9 cellular contexts compared by ENCODE assay signal in the genomic region with DNA sequence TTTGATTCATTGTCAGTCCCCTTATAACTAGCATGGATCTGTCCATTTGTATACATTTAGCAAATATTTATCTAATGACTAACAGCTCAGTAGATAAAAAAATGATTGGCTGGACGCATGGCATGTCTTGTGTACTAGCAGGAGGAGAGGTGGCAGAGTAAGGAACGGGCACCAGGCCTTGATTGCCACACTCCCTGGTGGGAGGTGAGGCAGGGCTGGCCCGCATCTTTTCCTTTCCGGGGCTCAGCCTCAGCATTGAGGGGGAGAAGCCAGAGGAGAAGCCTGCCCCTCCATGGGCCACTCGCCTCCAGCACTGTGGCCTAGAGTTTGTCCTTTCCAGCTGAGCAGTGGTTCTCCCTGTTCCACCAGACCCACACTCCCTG.
A peak's percentile ranks its signal among the peaks of the same experiment; 100 is the strongest.
DNase-seq lines count a peak whose midpoint lies in the region; ATAC-seq, FAIRE-seq and TF ChIP-seq lines count a peak whose summit lies in the region.
"Had no signal": no experiment of that assay in that cellular context is flagged by ENCODE, and none has a peak within 500 bp of the region (broad histone marks: within the 10 kb centered on the region; RNA-seq: fewer than 3 reads in every experiment).

No MANE protein-coding gene starts in this region.

- H3K9me3 ChIP-seq in HEK293 (ENCODE audit: control insufficient read depth, insufficient read depth, low read depth, low read length) (no peaks in the 10 kb centered on the region), ascending aorta (no peaks in the 10 kb centered on the region)
- no peaks in the 10 kb centered on the region for H3K9me3 ChIP-seq in CD8-positive, alpha-beta T cell (ENCODE audit: low read length)

- H3K4me1 Mint-ChIP-seq in memory B cell, result peaks cover 29% of the 10 kb centered on the region
- H3K4me1 Mint-ChIP-seq in CD8-positive, alpha-beta T cell (ENCODE audit: low read depth), result no peaks in the 10 kb centered on the region

- no peak for FAIRE-seq in RCC 7860 (lab: Jason Lieb, UNC)

- H3K9me3 Mint-ChIP-seq in memory B cell, result no peaks in the 10 kb centered on the region
- H3K9me3 Mint-ChIP-seq in CD8-positive, alpha-beta T cell, result peaks cover 4% of the 10 kb centered on the region

- H3K27ac ChIP-seq in HEK293 (ENCODE audit: extremely low read depth, low read depth, low read length) (peak overlapping the region; percentile 56), ascending aorta (no peak overlapping the region)
- no peak overlapping the region for H3K27ac ChIP-seq in CD8-positive, alpha-beta T cell (ENCODE audit: low read depth, low read length)

- POLR2A ChIA-PET in HEK293 (lab: Yijun Ruan, JAX), result no interaction called here
- POLR2A ChIA-PET in CD8-positive, alpha-beta T cell (lab: Charles Lee), result no interaction called here

- no peaks in the 10 kb centered on the region for H3K27me3 Mint-ChIP-seq in memory B cell
- H3K27me3 Mint-ChIP-seq in CD8-positive, alpha-beta T cell (ENCODE audit: low read depth), result no peaks in the 10 kb centered on the region

- peak overlapping the region; percentile 53 for H3K4me3 Mint-ChIP-seq in memory B cell
- no peak overlapping the region for H3K4me3 Mint-ChIP-seq in CD8-positive, alpha-beta T cell

- H3K36me3 ChIP-seq in HEK293 (ENCODE audit: control insufficient read depth in 2 of 2, insufficient read depth in 1 of 2, low read length in 2 of 2) (peaks cover 0 to 28% of the 10 kb centered on the region in 2 experiments; a peak in 1 of 3 replicates), ascending aorta (peaks cover 4 to 25% of the 10 kb centered on the region in 2 donors)
- peaks cover 1% of the 10 kb centered on the region for H3K36me3 ChIP-seq in CD8-positive, alpha-beta T cell (ENCODE audit: insufficient read depth, low read length)

- H3K27me3 ChIP-seq in ascending aorta, result no peaks in the 10 kb centered on the region
- no peaks in the 10 kb centered on the region for H3K27me3 ChIP-seq in CD8-positive, alpha-beta T cell (ENCODE audit: insufficient read depth, low read length)

- TF ChIP-seq CTCF in HEK293 (tag by site-specific recombination; IDR thresholded peaks at IDR 0.05) (no peak), ascending aorta (IDR thresholded peaks at IDR 0.05) (no peak)
- TF ChIP-seq CTCF in CD8-positive, alpha-beta T cell (IDR thresholded peaks at IDR 0.05), result no peak

- H3K27ac Mint-ChIP-seq in memory B cell, result no peak overlapping the region
- no peak overlapping the region for H3K27ac Mint-ChIP-seq in CD8-positive, alpha-beta T cell

- DNase-seq in DMS79 (lab: John Stamatoyannopoulos, UW), result peak; percentile 56
- DNase-seq in RCC 7860 (ENCODE audit: low spot score), result peak; percentile 36
- no peak for DNase-seq in memory B cell (ENCODE audit: low spot score in 2 of 2)
- no peak for DNase-seq in ascending aorta (ENCODE audit: low spot score in 2 of 2)
- DNase-seq in CD8-positive, alpha-beta T cell, result no peak
- no peak for DNase-seq in ecto neural progenitor cell (ENCODE audit: low spot score)
- DNase-seq: activated gamma-delta T cell had no signal

- ATAC-seq in memory B cell (ENCODE audit: low read depth), result no peak
- ATAC-seq in HG02571 (IDR thresholded peaks at IDR 0.05; ENCODE audit: unreplicated experiment), result no peak
- no peak for ATAC-seq in CD8-positive, alpha-beta T cell

- intact Hi-C loops in ascending aorta (cut with DNase I), result no loop called here
- intact Hi-C loops in CD8-positive, alpha-beta T cell (cut with DNase I, micrococcal nuclease), result no loop called here

- peaks cover 24% of the 10 kb centered on the region for H3K36me3 Mint-ChIP-seq in memory B cell
- H3K36me3 Mint-ChIP-seq in CD8-positive, alpha-beta T cell, result peaks cover 56% of the 10 kb centered on the region

- no peak overlapping the region for H3K4me3 ChIP-seq in HEK293 (ENCODE audit: low read depth, low read length)
- H3K4me3 ChIP-seq in ascending aorta, result no peak overlapping the region
- no peak overlapping the region for H3K4me3 ChIP-seq in CD8-positive, alpha-beta T cell (ENCODE audit: low read depth, low read length)

- CTCF ChIA-PET in HEK293 (lab: Yijun Ruan, JAX), result interaction anchor here (0.7 to 1.1 kb wide), 2 partner anchors 9 to 251 kb away, joined by 3 read pairs; no protein-coding TSS in a partner anchor
- CTCF ChIA-PET in CD8-positive, alpha-beta T cell (lab: Charles Lee), result no interaction called here

- peaks cover 12% of the 10 kb centered on the region for H3K4me1 ChIP-seq in HEK293 (ENCODE audit: control insufficient read depth, insufficient read depth, low read length)
- H3K4me1 ChIP-seq in ascending aorta, result no peaks in the 10 kb centered on the region
- no peaks in the 10 kb centered on the region for H3K4me1 ChIP-seq in CD8-positive, alpha-beta T cell (ENCODE audit: insufficient read depth, low read length)

TF ChIP-seq in HEK293, 187 proteins besides CTCF, POLR2A, EP300 and RAD21 (continues in another document):
- TF ChIP-seq ZBTB48 (tag by site-specific recombination; IDR thresholded peaks at IDR 0.05), result peak; percentile 34; the same call in 1 of the 2 replicates
- TF ChIP-seq GLIS1 (tag by site-specific recombination; IDR thresholded peaks at IDR 0.05), result peak; percentile 49
- TF ChIP-seq, protein P1, sequence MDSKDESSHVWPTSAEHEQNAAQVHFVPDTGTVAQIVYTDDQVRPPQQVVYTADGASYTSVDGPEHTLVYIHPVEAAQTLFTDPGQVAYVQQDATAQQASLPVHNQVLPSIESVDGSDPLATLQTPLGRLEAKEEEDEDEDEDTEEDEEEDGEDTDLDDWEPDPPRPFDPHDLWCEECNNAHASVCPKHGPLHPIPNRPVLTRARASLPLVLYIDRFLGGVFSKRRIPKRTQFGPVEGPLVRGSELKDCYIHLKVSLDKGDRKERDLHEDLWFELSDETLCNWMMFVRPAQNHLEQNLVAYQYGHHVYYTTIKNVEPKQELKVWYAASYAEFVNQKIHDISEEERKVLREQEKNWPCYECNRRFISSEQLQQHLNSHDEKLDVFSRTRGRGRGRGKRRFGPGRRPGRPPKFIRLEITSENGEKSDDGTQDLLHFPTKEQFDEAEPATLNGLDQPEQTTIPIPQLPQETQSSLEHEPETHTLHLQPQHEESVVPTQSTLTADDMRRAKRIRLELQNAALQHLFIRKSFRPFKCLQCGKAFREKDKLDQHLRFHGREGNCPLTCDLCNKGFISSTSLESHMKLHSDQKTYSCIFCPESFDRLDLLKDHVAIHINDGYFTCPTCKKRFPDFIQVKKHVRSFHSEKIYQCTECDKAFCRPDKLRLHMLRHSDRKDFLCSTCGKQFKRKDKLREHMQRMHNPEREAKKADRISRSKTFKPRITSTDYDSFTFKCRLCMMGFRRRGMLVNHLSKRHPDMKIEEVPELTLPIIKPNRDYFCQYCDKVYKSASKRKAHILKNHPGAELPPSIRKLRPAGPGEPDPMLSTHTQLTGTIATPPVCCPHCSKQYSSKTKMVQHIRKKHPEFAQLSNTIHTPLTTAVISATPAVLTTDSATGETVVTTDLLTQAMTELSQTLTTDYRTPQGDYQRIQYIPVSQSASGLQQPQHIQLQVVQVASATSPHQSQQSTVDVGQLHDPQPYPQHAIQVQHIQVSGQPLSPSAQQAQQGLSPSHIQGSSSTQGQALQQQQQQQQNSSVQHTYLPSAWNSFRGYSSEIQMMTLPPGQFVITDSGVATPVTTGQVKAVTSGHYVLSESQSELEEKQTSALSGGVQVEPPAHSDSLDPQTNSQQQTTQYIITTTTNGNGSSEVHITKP (tag by site-specific recombination; IDR thresholded peaks at IDR 0.05), result 0 out of 2 replicates have a peak, but pooled peaks have one; percentile 23
- no peak for TF ChIP-seq ZNF324 (tag by site-specific recombination; IDR thresholded peaks at IDR 0.05)
- no peak for TF ChIP-seq ZNF211 (tag by site-specific recombination; IDR thresholded peaks at IDR 0.05; ENCODE audit: low read depth)
- no peak for TF ChIP-seq ZNF335 (tag by site-specific recombination; conservative IDR thresholded peaks at IDR 0.05)
- no peak for TF ChIP-seq SP2 (tag by site-specific recombination; IDR thresholded peaks at IDR 0.05)
- no peak for TF ChIP-seq MEIS1 (CRISPR knock-in tag; IDR thresholded peaks at IDR 0.05; ENCODE audit: borderline replicate concordance)
- no peak for TF ChIP-seq ZNF707 (tag by site-specific recombination; IDR thresholded peaks at IDR 0.05)
- no peak for TF ChIP-seq ZXDB (tag by site-specific recombination; IDR thresholded peaks at IDR 0.05)
- TF ChIP-seq REPIN1 (tag by site-specific recombination; IDR thresholded peaks at IDR 0.05; ENCODE audit: low read depth), result no peak
- TF ChIP-seq ZNF423 (tag by site-specific recombination; IDR thresholded peaks at IDR 0.05), result no peak
- no peak for TF ChIP-seq ZNF621 (tag by site-specific recombination; IDR thresholded peaks at IDR 0.05)
- TF ChIP-seq KLF1 (tag by site-specific recombination; IDR thresholded peaks at IDR 0.05), result no peak
- no peak for TF ChIP-seq ZNF433 (tag by site-specific recombination; IDR thresholded peaks at IDR 0.05; ENCODE audit: low read depth)
- 0 out of 2 replicates have a peak, but pooled peaks have one; percentile 27 for TF ChIP-seq GLIS2 (tag by site-specific recombination; IDR thresholded peaks at IDR 0.05)
- TF ChIP-seq ZFP41 (tag by site-specific recombination; IDR thresholded peaks at IDR 0.05; ENCODE audit: borderline replicate concordance), result no peak
- TF ChIP-seq PBX3 (CRISPR knock-in tag; IDR thresholded peaks at IDR 0.05), result no peak
- 0 out of 2 replicates have a peak, but pooled peaks have one; percentile 60 for TF ChIP-seq ZNF792 (tag by site-specific recombination; IDR thresholded peaks at IDR 0.05)
- no peak for TF ChIP-seq MYNN (tag by site-specific recombination; IDR thresholded peaks at IDR 0.05; ENCODE audit: borderline replicate concordance)
- TF ChIP-seq ZNF610 (tag by site-specific recombination; IDR thresholded peaks at IDR 0.05; ENCODE audit: borderline replicate concordance), result no peak
- no peak for TF ChIP-seq ZNF404 (tag by site-specific recombination; IDR thresholded peaks at IDR 0.05)
- TF ChIP-seq ZNF768 (tag by site-specific recombination; IDR thresholded peaks at IDR 0.05), result no peak

Comparison
In these comparisons a context has a peak if more than half of its experiments do, and no peak if none do; other contexts are left out.
1. DNase-seq: peak in DMS79 (single experiment) and RCC 7860 (single experiment); none in memory B cell (0 of 2), ascending aorta (0 of 2), CD8-positive, alpha-beta T cell (0 of 7) and ecto neural progenitor cell (single experiment).